Comparison of ENCODE assay signal across 11 cellular contexts in the genomic region with DNA sequence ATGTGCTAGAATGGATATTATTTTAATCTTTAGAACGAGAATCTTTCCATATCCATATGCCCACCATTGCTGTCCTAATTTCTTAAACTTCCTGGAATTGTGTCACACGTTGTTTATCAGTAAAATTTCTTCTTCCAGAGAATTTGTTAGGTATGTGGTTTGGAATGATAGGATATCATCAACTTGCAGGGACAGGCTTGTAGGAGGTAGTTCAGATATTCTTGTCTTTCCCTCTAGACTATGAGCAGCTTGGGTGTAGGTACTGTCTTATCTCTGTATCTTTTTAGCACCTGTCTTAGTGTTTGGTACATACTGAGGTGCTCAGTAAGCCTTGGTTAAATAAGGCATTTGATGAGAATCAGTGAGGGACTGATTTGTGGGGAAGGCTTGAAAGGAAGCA. TPM values are rescaled to one million over a fixed set of nuclear protein-coding genes. Genes with fewer than 3 reads are reported as not detected.
DNase-seq lines count a peak whose midpoint lies in the region; ATAC-seq, FAIRE-seq and TF ChIP-seq lines count a peak whose summit lies in the region.
"Had no signal": no experiment of that assay in that cellular context is flagged by ENCODE, and none has a peak within 500 bp of the region (broad histone marks: within the 10 kb centered on the region; RNA-seq: fewer than 3 reads in every experiment).

No MANE protein-coding gene starts in this region.

- BruUV-seq in Caco-2 (replicated peaks; lab: Mats Ljungman, UMichigan): no TSS peak

- peaks cover 33% of the 10 kb centered on the region for H3K36me3 Mint-ChIP-seq in Caco-2 (ENCODE audit: insufficient read depth, unreplicated experiment)
- H3K36me3 Mint-ChIP-seq in astrocyte (ENCODE audit: low read depth, unreplicated experiment): peaks cover 16% of the 10 kb centered on the region

- WGBS in prostate gland: 10% methylated on average over 2 of the region's 2 CpGs

- no peak for TF ChIP-seq POLR2A in prostate gland (IDR thresholded peaks at IDR 0.05)

- H3K27ac Mint-ChIP-seq in Caco-2 (ENCODE audit: unreplicated experiment) (peak overlapping the region; percentile 98), astrocyte (ENCODE audit: unreplicated experiment) (no peak overlapping the region)
- H3K27ac Mint-ChIP-seq: CD4-positive, CD25-positive, alpha-beta regulatory T cell had no signal

- H3K27me3 ChIP-seq in Caco-2 (replicated peaks; ENCODE audit: control insufficient read depth, insufficient read depth, low read length) (no peaks in the 10 kb centered on the region), astrocyte (ENCODE audit: insufficient read depth, low read length) (no peaks in the 10 kb centered on the region), prostate gland (replicated peaks; ENCODE audit: insufficient read depth) (no peaks in the 10 kb centered on the region)

- no peak overlapping the region for H3K27ac ChIP-seq in astrocyte (ENCODE audit: low read depth, low read length)
- peak overlapping the region; percentile 92 to 97 for H3K27ac ChIP-seq in prostate gland

- no peak overlapping the region for H2AFZ ChIP-seq in astrocyte (ENCODE audit: low read depth, low read length)

- TF ChIP-seq CTCF in Caco-2 (IDR thresholded peaks at IDR 0.05; ENCODE audit: insufficient read depth in 1 of 2, low read depth in 1 of 2, low read length in 1 of 2, severe bottlenecking in 1 of 2, unreplicated experiment in 1 of 2): no peak
- no peak for TF ChIP-seq CTCF in astrocyte (IDR thresholded peaks at IDR 0.05; ENCODE audit: insufficient read depth, low read depth, low read length)
- no peak for TF ChIP-seq CTCF in foreskin fibroblast (IDR thresholded peaks at IDR 0.05; ENCODE audit: low read depth, low read length)
- no peak for TF ChIP-seq CTCF in prostate gland (IDR thresholded peaks at IDR 0.05)

- intact Hi-C loops in Caco-2 (cut with micrococcal nuclease; ENCODE audit: unreplicated experiment) (no loop called here), prostate gland (cut with DNase I) (loop anchor here (5.0 kb wide), 2 partner anchors 37 to 98 kb away; a partner anchor contains a TSS)

- DNase-seq in Caco-2 (no peak), astrocyte (ENCODE audit: low read depth) (no peak), foreskin fibroblast (no peak), prostate gland (ENCODE audit: low spot score) (no peak), NCI-H2029 (lab: John Stamatoyannopoulos, UW) (no peak), NCI-H82 treated with DMSO at 0.1 percent for 48 hours (lab: John Stamatoyannopoulos, UW; ENCODE audit: unreplicated experiment) (no peak)
- DNase-seq in activated CD8-positive, alpha-beta memory T cell treated with anti-CD3 and anti-CD28 coated beads, Interleukin-2, amount 50 U/mL, for 48 hours: no peak
- DNase-seq: CD4-positive, CD25-positive, alpha-beta regulatory T cell; cerebellar nuclear complex; NCI-H2029 treated with DMSO at 0.1 percent for 48 hours had no signal

- no peaks in the 10 kb centered on the region for H3K36me3 ChIP-seq in Caco-2 (ENCODE audit: control insufficient read depth, insufficient read depth, low read length)
- no peaks in the 10 kb centered on the region for H3K36me3 ChIP-seq in astrocyte (ENCODE audit: insufficient read depth, low read length)
- H3K36me3 ChIP-seq in prostate gland: no peaks in the 10 kb centered on the region

- FAIRE-seq in astrocyte (lab: Jason Lieb, UNC): no peak

- peaks cover 82% of the 10 kb centered on the region for H3K79me2 ChIP-seq in astrocyte (ENCODE audit: insufficient read depth, low read length)

- ATAC-seq in GM18520 (IDR thresholded peaks at IDR 0.05; ENCODE audit: unreplicated experiment): no peak

- peaks cover 36% of the 10 kb centered on the region for H3K4me1 Mint-ChIP-seq in Caco-2 (ENCODE audit: low read depth, unreplicated experiment)
- H3K4me1 Mint-ChIP-seq in astrocyte (ENCODE audit: low read depth, unreplicated experiment): peaks cover 23% of the 10 kb centered on the region

- peaks cover 73% of the 10 kb centered on the region for H4K20me1 ChIP-seq in astrocyte (ENCODE audit: insufficient read depth, low read length)

- CTCF ChIA-PET in Caco-2 (lab: Charles Lee): interaction anchor here (1.3 to 2.6 kb wide), 3 partner anchors 13 to 36 kb away, joined by 3 to 11 read pairs (median 4); a partner anchor contains a TSS

- H3K4me3 Mint-ChIP-seq in Caco-2 (ENCODE audit: unreplicated experiment) (peak overlapping the region; percentile 96), astrocyte (ENCODE audit: unreplicated experiment) (peak overlapping the region; percentile 91)
- H3K4me3 Mint-ChIP-seq: CD4-positive, CD25-positive, alpha-beta regulatory T cell had no signal

- POLR2A ChIA-PET in Caco-2 (lab: Charles Lee): interaction anchor here (6.8 kb wide), 1 partner anchor 14 kb away, joined by 118 read pairs; no protein-coding TSS in a partner anchor

- H3K9me3 ChIP-seq in Caco-2 (no peaks in the 10 kb centered on the region), astrocyte (ENCODE audit: insufficient read depth, low read depth, low read length) (no peaks in the 10 kb centered on the region), prostate gland (no peaks in the 10 kb centered on the region)

- H3K4me3 ChIP-seq in Caco-2 (ENCODE audit: low read depth, low read length) (peak overlapping the region; percentile 84), astrocyte (ENCODE audit: insufficient read depth, low read depth, low read length) (peak overlapping the region; percentile 95), foreskin fibroblast (ENCODE audit: low read depth in 1 of 2, low read length in 2 of 2) (peak overlapping the region; percentile 66 to 83), prostate gland (peak overlapping the region; percentile 46 to 69)

- H3K9ac ChIP-seq in astrocyte (ENCODE audit: low read length): peak overlapping the region; percentile 97

- peaks cover 38% of the 10 kb centered on the region for H3K4me1 ChIP-seq in Caco-2
- H3K4me1 ChIP-seq in astrocyte (ENCODE audit: insufficient read depth, low read length): peaks cover 13% of the 10 kb centered on the region
- peaks cover 8% of the 10 kb centered on the region for H3K4me1 ChIP-seq in prostate gland (replicated peaks)

- H3K9me3 Mint-ChIP-seq in Caco-2 (ENCODE audit: unreplicated experiment) (no peaks in the 10 kb centered on the region), astrocyte (ENCODE audit: unreplicated experiment) (no peaks in the 10 kb centered on the region)
- H3K9me3 Mint-ChIP-seq: CD4-positive, CD25-positive, alpha-beta regulatory T cell had no signal

- H3K27me3 Mint-ChIP-seq in Caco-2 (ENCODE audit: insufficient read depth, unreplicated experiment): no peaks in the 10 kb centered on the region
- H3K27me3 Mint-ChIP-seq in astrocyte (ENCODE audit: low read depth, unreplicated experiment): no peaks in the 10 kb centered on the region

- H3K4me2 ChIP-seq in astrocyte (ENCODE audit: low read length): peak overlapping the region; percentile 86

RNA-seq across cellular contexts. Expression of a gene that starts 3.4 kb away (rescaled TPM):
- total RNA-seq in Caco-2 (2022) (223 and 225 TPM in 2 replicates), astrocyte (235 and 243 TPM in 2 replicates), prostate gland (100 to 1,000 TPM; 189 to 223 TPM)

RNA-seq across cellular contexts. Expression of a gene that starts 13.4 kb away (rescaled TPM):
- total RNA-seq in Caco-2 (2022) (not detected in 2 replicates), astrocyte (not detected in 2 replicates), prostate gland (1 to 10 TPM in 1 of 2 donors, not detected in 1; 1.0 TPM)
- total RNA-seq: CD4-positive, CD25-positive, alpha-beta regulatory T cell had no signal

RNA-seq across cellular contexts. Expression of a gene that starts 23.7 kb away (rescaled TPM):
- total RNA-seq in Caco-2 (2022) (174 and 175 TPM in 2 replicates), astrocyte (94.3 and 123 TPM in 2 replicates), prostate gland (100 to 1,000 TPM; 181 to 334 TPM)

RNA-seq across cellular contexts. Expression of a gene that starts 52.6 kb away (rescaled TPM):
- total RNA-seq in Caco-2 (2022): 150 and 152 TPM in 2 replicates
- 88.0 and 91.5 TPM in 2 replicates for total RNA-seq in astrocyte
- total RNA-seq in prostate gland: 10 to 100 TPM; 80.8 to 84.4 TPM

RNA-seq across cellular contexts. Expression of a gene that starts 53.0 kb away (rescaled TPM):
- total RNA-seq in Caco-2 (2022): 29.2 and 29.7 TPM in 2 replicates
- total RNA-seq in astrocyte: 21.6 and 23.5 TPM in 2 replicates
- 10 to 100 TPM; 14.8 to 39.4 TPM for total RNA-seq in prostate gland
